Comparison of ENCODE assay signal across 17 cellular contexts in the genomic region with DNA sequence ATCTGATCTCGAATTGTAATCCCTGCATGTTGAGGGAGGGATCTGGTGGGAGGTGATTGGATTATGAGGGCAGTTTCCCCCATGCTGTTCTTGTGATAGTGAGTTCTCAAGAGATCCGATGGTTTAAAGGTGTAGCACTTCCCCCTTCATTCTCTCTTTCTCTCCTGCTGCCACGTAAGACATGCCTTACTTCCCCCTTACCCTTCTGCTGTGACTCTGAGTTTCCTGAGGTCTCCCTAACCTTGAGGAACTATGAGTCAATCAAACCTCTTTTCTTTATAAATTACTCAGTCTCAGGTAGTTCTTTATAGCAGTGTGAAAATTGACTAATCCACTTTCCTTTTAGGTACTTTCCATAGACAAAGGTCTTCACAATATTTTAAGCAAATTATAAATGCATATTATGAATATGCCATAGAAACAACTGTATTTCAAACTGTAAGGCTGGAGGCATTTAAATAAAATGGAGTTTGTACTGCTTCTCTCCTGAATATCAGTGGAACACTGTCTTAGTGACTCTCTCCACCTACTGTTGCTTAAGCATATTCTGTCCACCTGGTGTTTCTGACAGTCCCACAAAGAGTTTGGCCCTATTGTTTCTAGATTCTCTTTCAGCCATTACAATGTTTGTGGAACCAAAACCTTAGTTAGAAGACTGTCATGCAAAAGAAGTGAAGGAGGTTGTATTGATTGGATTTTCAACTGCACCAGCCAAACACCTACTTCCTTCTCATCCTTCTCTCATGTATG. TPM values are rescaled to one million over a fixed set of nuclear protein-coding genes. Genes with fewer than 3 reads are reported as not detected.
DNase-seq lines count a peak whose midpoint lies in the region; ATAC-seq and TF ChIP-seq lines count a peak whose summit lies in the region.
"Had no signal": no experiment of that assay in that cellular context is flagged by ENCODE, and none has a peak within 500 bp of the region (broad histone marks: within the 10 kb centered on the region; RNA-seq: fewer than 3 reads in every experiment).

No MANE protein-coding gene starts in this region.

- no peaks in the 10 kb centered on the region for H3K36me3 ChIP-seq in mucosa of descending colon (ENCODE audit: low read depth)
- H3K36me3 ChIP-seq: lower lobe of right lung, upper lobe of left lung had no signal

- H3K4me1 Mint-ChIP-seq in activated CD4-positive, alpha-beta T cell treated with anti-CD3 and anti-CD28 coated beads for 36 hours: peaks cover 71% of the 10 kb centered on the region
- H3K4me1 Mint-ChIP-seq in activated T-helper 2 cell treated with anti-CD3 and anti-CD28 coated beads, Interferon-gamma antibody, Interleukin-2, Interleukin-4, amounts not matched to agents 10 μg/mL and 5 μg/mL and 100 μg/mL, durations not matched to agents 14 hours and 24 hours and 36 hours (ENCODE audit: low read depth): peaks cover 48% of the 10 kb centered on the region

- H3K9me3 Mint-ChIP-seq in activated CD4-positive, alpha-beta T cell treated with anti-CD3 and anti-CD28 coated beads for 36 hours (ENCODE audit: low read depth): peaks cover 7% of the 10 kb centered on the region
- peaks cover 31% of the 10 kb centered on the region for H3K9me3 Mint-ChIP-seq in activated T-helper 2 cell treated with anti-CD3 and anti-CD28 coated beads, Interferon-gamma antibody, Interleukin-2, Interleukin-4, amounts not matched to agents 10 μg/mL and 5 μg/mL and 100 μg/mL, durations not matched to agents 14 hours and 24 hours and 36 hours
- H3K9me3 Mint-ChIP-seq: CD8-positive, alpha-beta T cell had no signal

- CTCF ChIA-PET in activated CD4-positive, alpha-beta T cell treated with anti-CD3 and anti-CD28 coated beads for 36 hours (lab: Charles Lee): interaction anchor here (0.7 to 5.9 kb wide), 24 partner anchors 14 to 230 kb away, joined by 3 to 106 read pairs (median 5); partner anchors contain the start of gene MCM3

- no peak overlapping the region for H3K4me3 ChIP-seq in mucosa of descending colon
- H3K4me3 ChIP-seq: A549, lower lobe of right lung, upper lobe of left lung had no signal

- H3K27ac Mint-ChIP-seq in activated CD4-positive, alpha-beta T cell treated with anti-CD3 and anti-CD28 coated beads for 36 hours: peak overlapping the region; percentile 88
- H3K27ac Mint-ChIP-seq in activated T-helper 2 cell treated with anti-CD3 and anti-CD28 coated beads, Interferon-gamma antibody, Interleukin-2, Interleukin-4, amounts not matched to agents 10 μg/mL and 5 μg/mL and 100 μg/mL, durations not matched to agents 14 hours and 24 hours and 36 hours: peak overlapping the region; percentile 87
- H3K27ac Mint-ChIP-seq: CD8-positive, alpha-beta T cell had no signal

- H3K27me3 Mint-ChIP-seq in activated CD4-positive, alpha-beta T cell treated with anti-CD3 and anti-CD28 coated beads for 36 hours: peaks cover 9% of the 10 kb centered on the region
- peaks cover 26% of the 10 kb centered on the region for H3K27me3 Mint-ChIP-seq in activated T-helper 2 cell treated with anti-CD3 and anti-CD28 coated beads, Interferon-gamma antibody, Interleukin-2, Interleukin-4, amounts not matched to agents 10 μg/mL and 5 μg/mL and 100 μg/mL, durations not matched to agents 14 hours and 24 hours and 36 hours (ENCODE audit: low read depth)

- H3K4me1 ChIP-seq in mucosa of descending colon (ENCODE audit: low read depth): no peaks in the 10 kb centered on the region
- H3K4me1 ChIP-seq: A549, lower lobe of right lung, upper lobe of left lung had no signal

- no peaks in the 10 kb centered on the region for H3K9me3 ChIP-seq in mucosa of descending colon
- H3K9me3 ChIP-seq: A549, lower lobe of right lung, upper lobe of left lung had no signal

- TF ChIP-seq CTCF in mucosa of descending colon (IDR thresholded peaks at IDR 0.05): no peak

- peak; percentile 46 for ATAC-seq in activated CD4-positive, alpha-beta T cell treated with anti-CD3 and anti-CD28 coated beads for 36 hours
- ATAC-seq in GM18868 (IDR thresholded peaks at IDR 0.05; ENCODE audit: unreplicated experiment) (peak; percentile 51), HG03039 (IDR thresholded peaks at IDR 0.05; ENCODE audit: unreplicated experiment) (peak; percentile 34), mucosa of descending colon (no peak)
- ATAC-seq: A549; CD8-positive, alpha-beta T cell; lower lobe of right lung had no signal

- peaks cover 10% of the 10 kb centered on the region for H3K36me3 Mint-ChIP-seq in activated CD4-positive, alpha-beta T cell treated with anti-CD3 and anti-CD28 coated beads for 36 hours (ENCODE audit: low read depth)
- peaks cover 13% of the 10 kb centered on the region for H3K36me3 Mint-ChIP-seq in activated T-helper 2 cell treated with anti-CD3 and anti-CD28 coated beads, Interferon-gamma antibody, Interleukin-2, Interleukin-4, amounts not matched to agents 10 μg/mL and 5 μg/mL and 100 μg/mL, durations not matched to agents 14 hours and 24 hours and 36 hours (ENCODE audit: low read depth)
- H3K36me3 Mint-ChIP-seq: CD8-positive, alpha-beta T cell had no signal

- DNase-seq in activated CD4-positive, alpha-beta T cell treated with anti-CD3 and anti-CD28 coated beads for 36 hours: peak; percentile 55
- no peak for DNase-seq in activated CD4-positive, alpha-beta T cell treated with anti-CD3 and anti-CD28 coated beads, Interleukin-2, amount 50 U/mL, for 4 hours
- no peak for DNase-seq in activated T-helper 2 cell treated with anti-CD3 and anti-CD28 coated beads, Interferon-gamma antibody, Interleukin-2, Interleukin-4, amounts not matched to agents 10 μg/mL and 5 μg/mL and 100 μg/mL, durations not matched to agents 14 hours and 24 hours and 36 hours (ENCODE audit: low spot score)
- no peak for DNase-seq in mucosa of gallbladder (ENCODE audit: low spot score)
- no peak for DNase-seq in mucosa of descending colon
- DNase-seq in cerebellum (ENCODE audit: low spot score): no peak
- DNase-seq: aorta; CD8-positive, alpha-beta T cell; cortex of kidney; lower lobe of right lung; NCI-H1105 treated with DMSO at 0.1 percent for 48 hours; NCI-H345; upper lobe of left lung had no signal

- peak overlapping the region; percentile 14 for H3K4me3 Mint-ChIP-seq in activated CD4-positive, alpha-beta T cell treated with anti-CD3 and anti-CD28 coated beads for 36 hours
- H3K4me3 Mint-ChIP-seq in activated T-helper 2 cell treated with anti-CD3 and anti-CD28 coated beads, Interferon-gamma antibody, Interleukin-2, Interleukin-4, amounts not matched to agents 10 μg/mL and 5 μg/mL and 100 μg/mL, durations not matched to agents 14 hours and 24 hours and 36 hours (ENCODE audit: low read depth): peak overlapping the region; percentile 11
- H3K4me3 Mint-ChIP-seq: CD8-positive, alpha-beta T cell had no signal

- intact Hi-C loops in activated CD4-positive, alpha-beta T cell treated with anti-CD3 and anti-CD28 coated beads for 36 hours (cut with DNase I, micrococcal nuclease): loop anchor here (1.0 to 10.0 kb wide), 13 partner anchors 39 to 830 kb away; partner anchors contain the start of genes MCM3 (in 2 of the 2), EFHC1 (in 1 of the 2) and TRAM2 (in 1 of the 2)
- intact Hi-C loops in activated T-helper 2 cell treated with anti-CD3 and anti-CD28 coated beads, Interferon-gamma antibody, Interleukin-2, Interleukin-4, amounts not matched to agents 10 μg/mL and 5 μg/mL and 100 μg/mL, durations not matched to agents 14 hours and 24 hours and 36 hours (cut with micrococcal nuclease): loop anchor here (1.0 to 10.0 kb wide), 8 partner anchors 17 to 829 kb away; partner anchors contain the start of gene TRAM2
- intact Hi-C loops in mucosa of descending colon (cut with DNase I, micrococcal nuclease): loop anchor here in 1 of 2 donors (10.0 kb wide), 1 partner anchor 103 kb away; no protein-coding TSS in a partner anchor

- POLR2A ChIA-PET in activated CD4-positive, alpha-beta T cell treated with anti-CD3 and anti-CD28 coated beads for 36 hours (lab: Charles Lee): interaction anchor here (0.6 to 1.9 kb wide), 2 partner anchors 34 to 103 kb away, joined by 3 to 4 read pairs; no protein-coding TSS in a partner anchor

RNA-seq across cellular contexts. Expression of gene IL17A, which starts 24.3 kb away (rescaled TPM):
- total RNA-seq in activated CD4-positive, alpha-beta T cell treated with anti-CD3 and anti-CD28 coated beads for 36 hours: 10 to 100 TPM in 1 of 2 experiments, 1 to 10 TPM in 1; 9.1 to 11.9 TPM
- 0.18 TPM in 1 of 2 replicates, not detected in the other for total RNA-seq in activated T-helper 2 cell treated with anti-CD3 and anti-CD28 coated beads, Interferon-gamma antibody, Interleukin-2, Interleukin-4, amounts not matched to agents 10 μg/mL and 5 μg/mL and 100 μg/mL, durations not matched to agents 14 hours and 24 hours and 36 hours
- total RNA-seq in mucosa of gallbladder (not detected), mucosa of descending colon (not detected), cerebellum (not detected)
- total RNA-seq: aorta; CD8-positive, alpha-beta T cell; fibroblast of lung; lower lobe of right lung; upper lobe of left lung had no signal
